Comparison of ENCODE assay signal across 27 cellular contexts in the genomic region with DNA sequence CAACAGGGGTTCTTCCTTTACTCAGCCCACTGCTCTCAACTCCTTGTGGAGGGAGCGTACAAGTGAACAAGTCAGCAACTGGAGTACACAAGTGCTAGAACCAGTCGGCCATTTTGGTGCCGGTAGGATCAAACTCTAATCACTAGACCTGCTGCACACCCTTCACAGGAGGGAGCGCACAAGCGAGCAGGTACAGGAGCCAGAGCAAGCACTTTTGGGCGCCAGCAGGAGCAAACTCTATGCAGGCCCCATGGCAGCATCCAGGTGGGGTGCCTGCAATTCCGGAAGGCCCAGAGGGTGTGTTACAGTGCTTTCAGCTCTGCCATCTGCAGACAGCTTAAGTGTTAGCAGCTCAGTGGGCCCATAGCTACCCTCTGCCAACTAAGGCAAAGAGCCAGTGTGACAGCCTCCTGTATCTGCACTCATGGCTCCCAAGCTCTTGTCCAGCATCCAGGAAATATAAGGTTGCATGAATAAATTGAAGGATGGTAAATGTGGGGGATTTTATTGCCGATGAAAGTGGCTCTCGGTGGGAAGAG.
"Had no signal": no experiment of that assay in that cellular context is flagged by ENCODE, and none has a peak within 500 bp of the region (broad histone marks: within the 10 kb centered on the region; RNA-seq: fewer than 3 reads in every experiment).

No MANE protein-coding gene starts in this region.

- ATAC-seq: effector memory CD8-positive, alpha-beta T cell; heart right ventricle; left colon; left ventricle myocardium superior; lower lobe of right lung; naive thymus-derived CD8-positive, alpha-beta T cell; psoas muscle; right lobe of liver; stimulated activated naive CD8-positive, alpha-beta T cell treated with anti-CD3 and anti-CD28 coated beads, Interleukin-15, amount 100 ng/mL, for 72 hours had no signal

- H3K36me3 Mint-ChIP-seq: immature natural killer cell; naive thymus-derived CD8-positive, alpha-beta T cell had no signal

- H3K4me3 Mint-ChIP-seq: effector memory CD8-positive, alpha-beta T cell; immature natural killer cell; naive thymus-derived CD8-positive, alpha-beta T cell; nephron progenitor cell; stimulated activated naive CD8-positive, alpha-beta T cell treated with anti-CD3 and anti-CD28 coated beads, Interleukin-15, amount 100 ng/mL, for 72 hours had no signal

- DNase-seq: cortex of kidney; effector memory CD8-positive, alpha-beta T cell; erythroblast; esophagus squamous epithelium; foreskin melanocyte; glutamatergic neuron; heart right ventricle; hypothalamus; immature natural killer cell; islet precursor cell; kidney glomerular epithelial cell; left colon; left ventricle myocardium superior; lower lobe of right lung; naive thymus-derived CD8-positive, alpha-beta T cell; nephron progenitor cell; occipital lobe; ovary; psoas muscle; retina; right lobe of liver; small intestine; stimulated activated CD4-positive, alpha-beta T cell treated with anti-CD3 and anti-CD28 coated beads, Interleukin-15, amount 100 ng/mL, for 24 hours; stimulated activated CD4-positive, alpha-beta T cell treated with anti-CD3 and anti-CD28 coated beads, Interleukin-2, amount 100 ng/mL, for 48 hours; stimulated activated naive CD4-positive, alpha-beta T cell; stimulated activated naive CD8-positive, alpha-beta T cell treated with anti-CD3 and anti-CD28 coated beads, Interleukin-15, amount 100 ng/mL, for 72 hours; transverse colon had no signal

- H3K27me3 Mint-ChIP-seq: effector memory CD8-positive, alpha-beta T cell; naive thymus-derived CD8-positive, alpha-beta T cell; stimulated activated naive CD8-positive, alpha-beta T cell treated with anti-CD3 and anti-CD28 coated beads, Interleukin-15, amount 100 ng/mL, for 72 hours had no signal

- H3K4me1 Mint-ChIP-seq: immature natural killer cell; naive thymus-derived CD8-positive, alpha-beta T cell; stimulated activated naive CD8-positive, alpha-beta T cell treated with anti-CD3 and anti-CD28 coated beads, Interleukin-15, amount 100 ng/mL, for 72 hours had no signal

- H3K27ac Mint-ChIP-seq: effector memory CD8-positive, alpha-beta T cell; immature natural killer cell; naive thymus-derived CD8-positive, alpha-beta T cell; nephron progenitor cell; stimulated activated naive CD8-positive, alpha-beta T cell treated with anti-CD3 and anti-CD28 coated beads, Interleukin-15, amount 100 ng/mL, for 72 hours had no signal
